Comparison of ENCODE assay signal across 20 cellular contexts in genomic region chr15:38609097-38609738, GRCh38. TPM values are rescaled to one million over a fixed set of nuclear protein-coding genes. Genes with fewer than 3 reads are reported as not detected.
DNase-seq lines count a peak whose midpoint lies in the region; ATAC-seq, FAIRE-seq and TF ChIP-seq lines count a peak whose summit lies in the region.
"Had no signal": no experiment of that assay in that cellular context is flagged by ENCODE, and none has a peak within 500 bp of the region (broad histone marks: within the 10 kb centered on the region; RNA-seq: fewer than 3 reads in every experiment).

No MANE protein-coding gene starts in this region.

- H2BK120ac ChIP-seq in neuronal stem cell (ENCODE audit: low read depth, low read length): no peak overlapping the region

- no peaks in the 10 kb centered on the region for H3K27me3 Mint-ChIP-seq in stimulated activated naive CD8-positive, alpha-beta T cell treated with anti-CD3 and anti-CD28 coated beads, Interleukin-15, Interleukin-2, amounts not matched to agents 100 ng/mL and 50 ng/mL, for 24 hours
- H3K27me3 Mint-ChIP-seq in T-helper 2 cell treated with Interferon-gamma antibody and Interleukin-4, amounts not matched to agents 5 μg/mL and 100 μg/mL, for 36 hours (ENCODE audit: low read depth): no peaks in the 10 kb centered on the region
- H3K27me3 Mint-ChIP-seq: IgD-negative memory B cell had no signal

- no peak overlapping the region for H2BK15ac ChIP-seq in neuronal stem cell (ENCODE audit: low read length)

- H3K14ac ChIP-seq in neuronal stem cell (ENCODE audit: low read length): no peak overlapping the region

- dilution Hi-C loops in keratinocyte (cut with MboI; ENCODE audit: extremely low pct_ligation_motif_present, low sequenced_read_pairs): no loop called here

- H3K4me3 ChIP-seq in keratinocyte (ENCODE audit: control insufficient read depth in 2 of 3, extremely low read depth in 1 of 3, insufficient read depth in 2 of 3, low read depth in 1 of 3, low read length in 3 of 3) (peak overlapping the region in 1 of 3 experiments; percentile 20), neuronal stem cell (ENCODE audit: low read length in 2 of 2) (no peak overlapping the region)
- H3K4me3 ChIP-seq: prostate gland, vagina had no signal

- H3K79me1 ChIP-seq in neuronal stem cell (ENCODE audit: low read depth, low read length): no peaks in the 10 kb centered on the region

- H3K9me3 Mint-ChIP-seq in stimulated activated naive CD8-positive, alpha-beta T cell treated with anti-CD3 and anti-CD28 coated beads, Interleukin-15, Interleukin-2, amounts not matched to agents 100 ng/mL and 50 ng/mL, for 24 hours: no peaks in the 10 kb centered on the region
- no peaks in the 10 kb centered on the region for H3K9me3 Mint-ChIP-seq in T-helper 2 cell treated with Interferon-gamma antibody and Interleukin-4, amounts not matched to agents 5 μg/mL and 100 μg/mL, for 36 hours

- H3K9me3 ChIP-seq in keratinocyte (ENCODE audit: control insufficient read depth, low read depth, low read length): no peaks in the 10 kb centered on the region
- H3K9me3 ChIP-seq in neuronal stem cell (replicated peaks in 1 of 2; ENCODE audit: control insufficient read depth in 2 of 2, insufficient read depth in 1 of 2, low read depth in 1 of 2, low read length in 2 of 2): no peaks in the 10 kb centered on the region
- H3K9me3 ChIP-seq: prostate gland, vagina had no signal

- no peak overlapping the region for H3K4ac ChIP-seq in neuronal stem cell (ENCODE audit: low read length)

- H3K9ac ChIP-seq in keratinocyte (ENCODE audit: control insufficient read depth, extremely low read depth, insufficient read depth, low read length) (no peak overlapping the region), neuronal stem cell (ENCODE audit: low read depth, low read length, poor library complexity) (no peak overlapping the region)

- H3K36me3 ChIP-seq in keratinocyte (ENCODE audit: control insufficient read depth in 2 of 2, extremely low read depth in 1 of 2, insufficient read depth in 2 of 2, low read length in 2 of 2) (no peaks in the 10 kb centered on the region), neuronal stem cell (replicated peaks in 1 of 2; ENCODE audit: control insufficient read depth in 2 of 2, insufficient read depth in 2 of 2, low read length in 2 of 2) (no peaks in the 10 kb centered on the region)
- H3K36me3 ChIP-seq: prostate gland, vagina had no signal

- ATAC-seq in stimulated activated naive CD8-positive, alpha-beta T cell treated with anti-CD3 and anti-CD28 coated beads, Interleukin-15, Interleukin-2, amounts not matched to agents 100 U/mL and 50 U/mL, for 24 hours: no peak
- ATAC-seq in esophagus mucosa: no peak

- peak overlapping the region; percentile 27 for H3K4me3 Mint-ChIP-seq in stimulated activated naive CD8-positive, alpha-beta T cell treated with anti-CD3 and anti-CD28 coated beads, Interleukin-15, Interleukin-2, amounts not matched to agents 100 ng/mL and 50 ng/mL, for 24 hours
- peak overlapping the region; percentile 10 for H3K4me3 Mint-ChIP-seq in T-helper 2 cell treated with Interferon-gamma antibody and Interleukin-4, amounts not matched to agents 5 μg/mL and 100 μg/mL, for 36 hours

- no peaks in the 10 kb centered on the region for H3K36me3 Mint-ChIP-seq in stimulated activated naive CD8-positive, alpha-beta T cell treated with anti-CD3 and anti-CD28 coated beads, Interleukin-15, Interleukin-2, amounts not matched to agents 100 ng/mL and 50 ng/mL, for 24 hours (ENCODE audit: low read depth)
- H3K36me3 Mint-ChIP-seq in T-helper 2 cell treated with Interferon-gamma antibody and Interleukin-4, amounts not matched to agents 5 μg/mL and 100 μg/mL, for 36 hours (ENCODE audit: low read depth): no peaks in the 10 kb centered on the region
- H3K36me3 Mint-ChIP-seq: IgD-negative memory B cell had no signal

- H4K91ac ChIP-seq in neuronal stem cell (ENCODE audit: low read depth, low read length, poor library complexity): no peak overlapping the region

- TF ChIP-seq CTCF in keratinocyte (optimal IDR thresholded peaks at IDR 0.05 in 1 of 3, IDR thresholded peaks at IDR 0.05 in 1 of 3, conservative IDR thresholded peaks at IDR 0.05 in 1 of 3; ENCODE audit: extremely low read depth in 1 of 3, insufficient read depth in 2 of 3, low read length in 3 of 3): no peak

- WGBS in neuronal stem cell (ENCODE audit: extremely low coverage in 2 of 2, insufficient read length in 2 of 2, insufficient replicate concordance in 1 of 2), 2 donors: no CpG with 5 or more reads among the region's 4 CpGs

- no peaks in the 10 kb centered on the region for H3K79me2 ChIP-seq in keratinocyte (ENCODE audit: control insufficient read depth, insufficient read depth, low read length)

- H2BK12ac ChIP-seq in neuronal stem cell (ENCODE audit: low read length): no peak overlapping the region

- H4K8ac ChIP-seq in neuronal stem cell (ENCODE audit: low read depth, low read length): no peak overlapping the region

- no peak for FAIRE-seq in keratinocyte (lab: Jason Lieb, UNC)
- FAIRE-seq: endothelial cell of umbilical vein had no signal

- no peak for DNase-seq in stimulated activated naive CD8-positive, alpha-beta T cell treated with anti-CD3 and anti-CD28 coated beads, Interleukin-15, Interleukin-2, amounts not matched to agents 100 U/mL and 50 U/mL, for 24 hours
- DNase-seq in T-helper 2 cell treated with Interferon-gamma antibody and Interleukin-4, amounts not matched to agents 5 μg/mL and 100 μg/mL, for 36 hours (ENCODE audit: low spot score): no peak
- DNase-seq in keratinocyte (ENCODE audit: low read depth, low spot score) (no peak), HK-2 (ENCODE audit: unreplicated experiment) (no peak), neuronal stem cell (ENCODE audit: low spot score) (no peak), hypothalamus (lab: John Stamatoyannopoulos, UW) (no peak)
- DNase-seq: dermis blood vessel endothelial cell; kidney glomerular epithelial cell; NCI-H1048; NCI-H2081; NCI-H446 treated with DMSO at 0.1 percent for 48 hours; RPMI8226; stimulated activated CD4-positive, alpha-beta T cell treated with anti-CD3 and anti-CD28 coated beads, Interleukin-2, amount 100 ng/mL, for 48 hours had no signal

- H3K18ac ChIP-seq in neuronal stem cell (ENCODE audit: low read length): no peak overlapping the region

- no peak overlapping the region for H2AK5ac ChIP-seq in neuronal stem cell (ENCODE audit: low read depth, low read length)

- H3K27ac ChIP-seq in keratinocyte (ENCODE audit: control insufficient read depth, insufficient read depth, low read length): no peak overlapping the region
- no peak overlapping the region for H3K27ac ChIP-seq in neuronal stem cell (replicated peaks; ENCODE audit: low read length)
- H3K27ac ChIP-seq: foreskin keratinocyte, prostate gland, vagina had no signal

- peak overlapping the region; percentile 27 for H2AFZ ChIP-seq in keratinocyte (ENCODE audit: control insufficient read depth, low read length)
- H2AFZ ChIP-seq in neuronal stem cell (ENCODE audit: low read length): no peak overlapping the region

- no peak overlapping the region for H2BK5ac ChIP-seq in neuronal stem cell (ENCODE audit: low read length)

- H3K9me1 ChIP-seq in keratinocyte (ENCODE audit: control insufficient read depth, extremely low read depth, insufficient read depth, low read length): no peaks in the 10 kb centered on the region

- H3K27ac Mint-ChIP-seq in stimulated activated naive CD8-positive, alpha-beta T cell treated with anti-CD3 and anti-CD28 coated beads, Interleukin-15, Interleukin-2, amounts not matched to agents 100 ng/mL and 50 ng/mL, for 24 hours: peak overlapping the region; percentile 99
- H3K27ac Mint-ChIP-seq in T-helper 2 cell treated with Interferon-gamma antibody and Interleukin-4, amounts not matched to agents 5 μg/mL and 100 μg/mL, for 36 hours: peak overlapping the region; percentile 37
- H3K27ac Mint-ChIP-seq: IgD-negative memory B cell had no signal

- H3K4me1 ChIP-seq in keratinocyte (ENCODE audit: control insufficient read depth, extremely low read depth, insufficient read depth, low read length) (peaks cover 10% of the 10 kb centered on the region), neuronal stem cell (ENCODE audit: control insufficient read depth in 2 of 2, insufficient read depth in 1 of 2, low read depth in 1 of 2, low read length in 2 of 2) (peaks cover 0 to 6% of the 10 kb centered on the region in 2 donors)
- H3K4me1 ChIP-seq: foreskin keratinocyte, prostate gland, vagina had no signal

- no peaks in the 10 kb centered on the region for H4K20me1 ChIP-seq in keratinocyte (ENCODE audit: control insufficient read depth, extremely low read depth, insufficient read depth, low read length)

- peaks cover 89% of the 10 kb centered on the region for H3K4me1 Mint-ChIP-seq in stimulated activated naive CD8-positive, alpha-beta T cell treated with anti-CD3 and anti-CD28 coated beads, Interleukin-15, Interleukin-2, amounts not matched to agents 100 ng/mL and 50 ng/mL, for 24 hours (ENCODE audit: low read depth)
- peaks cover 67% of the 10 kb centered on the region for H3K4me1 Mint-ChIP-seq in T-helper 2 cell treated with Interferon-gamma antibody and Interleukin-4, amounts not matched to agents 5 μg/mL and 100 μg/mL, for 36 hours (ENCODE audit: low read depth)

- no peak overlapping the region for H3K23ac ChIP-seq in neuronal stem cell (ENCODE audit: low read depth, low read length, poor library complexity)

- peak overlapping the region; percentile 63 for H3K4me2 ChIP-seq in keratinocyte (ENCODE audit: control insufficient read depth, extremely low read depth, insufficient read depth, low read depth, low read length)
- H3K4me2 ChIP-seq in neuronal stem cell (ENCODE audit: insufficient read depth, low read length, poor library complexity, severe bottlenecking): no peak overlapping the region

- peaks cover 1% of the 10 kb centered on the region for H3K27me3 ChIP-seq in keratinocyte (ENCODE audit: control insufficient read depth, extremely low read depth, insufficient read depth, low read length)
- H3K27me3 ChIP-seq in neuronal stem cell (ENCODE audit: control insufficient read depth in 3 of 3, insufficient read depth in 3 of 3, low read depth in 1 of 3, low read length in 3 of 3): no peaks in the 10 kb centered on the region
- H3K27me3 ChIP-seq: vagina had no signal

RNA-seq across cellular contexts. Expression of gene RASGRP1, which starts 44.6 kb away (rescaled TPM):
- polyA plus RNA-seq in keratinocyte: 0.05 to 1.1 TPM (median 0.28 TPM) in 3 replicates
- polyA plus RNA-seq in keratinocyte (2011; ENCODE audit: low read depth): 1.4 TPM
- polyA plus RNA-seq in keratinocyte (2011; cell fraction: cytosol; rRNA removed): 0.12 and 0.36 TPM in 2 replicates
- polyA plus RNA-seq in keratinocyte (2011; cell fraction: nucleus; rRNA removed): 0.28 and 0.29 TPM in 2 replicates
- 0.08 and 1.0 TPM in 2 replicates for polyA plus RNA-seq in keratinocyte (2012; ENCODE audit: low replicate concordance)
- 0.67 to 3.1 TPM in 2 of 3 replicates, not detected in the other for polyA minus RNA-seq in keratinocyte
- not detected for polyA minus RNA-seq in keratinocyte (2011; cell fraction: cytosol; rRNA and poly(A)+ RNA removed)
- polyA minus RNA-seq in keratinocyte (2011; cell fraction: nucleus; rRNA and poly(A)+ RNA removed): 0.32 and 0.62 TPM in 2 replicates
- polyA plus RNA-seq in neuronal stem cell (2013, experiment 1 of 2): 4.9 TPM
- polyA plus RNA-seq in neuronal stem cell (2013, experiment 2 of 2): 5.0 TPM
- 21.2 TPM for total RNA-seq in esophagus mucosa
- total RNA-seq: foreskin keratinocyte had no signal
- polyA plus RNA-seq: foreskin keratinocyte had no signal
